ENCODE assay signal across 19 cellular contexts in the genomic region with DNA sequence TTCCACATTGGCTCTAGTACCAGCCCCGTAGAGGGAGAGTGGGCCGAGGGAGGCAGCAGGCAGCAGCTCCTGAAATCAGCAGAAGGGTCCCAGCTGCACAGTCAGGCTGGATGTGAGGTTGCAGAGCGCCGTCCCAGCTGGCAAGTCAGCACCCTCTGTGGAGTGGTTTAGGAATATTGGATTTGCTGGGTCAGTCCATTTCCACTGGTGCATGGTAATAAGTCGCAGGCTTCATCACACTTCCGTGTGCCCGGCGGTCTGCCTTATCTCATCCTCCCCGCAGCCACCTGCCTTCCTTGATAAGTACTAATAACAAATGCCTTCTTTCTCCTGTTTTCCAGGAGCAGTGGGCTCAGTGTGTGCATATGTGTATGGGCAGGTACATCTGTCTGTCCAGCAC.
DNase-seq lines count a peak whose midpoint lies in the region; ATAC-seq, FAIRE-seq and TF ChIP-seq lines count a peak whose summit lies in the region.
"Had no signal": no experiment of that assay in that cellular context is flagged by ENCODE, and none has a peak within 500 bp of the region (broad histone marks: within the 10 kb centered on the region; RNA-seq: fewer than 3 reads in every experiment).

No MANE protein-coding gene starts in this region.

- H3K79me2 ChIP-seq in K562 (ENCODE audit: control insufficient read depth, insufficient read depth, low read length), result no peaks in the 10 kb centered on the region

- H3K9ac ChIP-seq in K562 (ENCODE audit: insufficient read depth in 1 of 2, low read depth in 2 of 2, low read length in 2 of 2) (no peak overlapping the region), neuronal stem cell (ENCODE audit: low read depth, low read length, poor library complexity) (no peak overlapping the region)
- H3K9ac ChIP-seq: KMS-11 had no signal

- intact Hi-C loops in K562 (cut with micrococcal nuclease), result no loop called here

- no peak for TF ChIP-seq POLR2A in K562 (conservative IDR thresholded peaks at IDR 0.05)

- H2BK15ac ChIP-seq in neuronal stem cell (ENCODE audit: low read length), result no peak overlapping the region

- WGBS in K562 (ENCODE audit: insufficient coverage, low coverage, missing lambda C conversion rate), result 0% methylated on average over 9 of the region's 9 CpGs
- no CpG with 5 or more reads among the region's 9 CpGs for WGBS in neuronal stem cell (ENCODE audit: extremely low coverage in 2 of 2, insufficient read length in 2 of 2, insufficient replicate concordance in 1 of 2), 2 donors

- DNase-seq in BE2C (peak; percentile 42), NCI-H82 (lab: John Stamatoyannopoulos, UW) (peak; percentile 74), K562 (ENCODE audit: extremely low read depth in 1 of 4, low spot score in 3 of 4) (peak in 1 of 4 experiments; percentile 7), neuronal stem cell (ENCODE audit: low spot score) (no peak), AG08396 (ENCODE audit: low spot score) (no peak), NCI-H446 (lab: John Stamatoyannopoulos, UW) (no peak)
- DNase-seq in activated CD8-positive, alpha-beta memory T cell treated with anti-CD3 and anti-CD28 coated beads, Interleukin-2, amount 50 U/mL, for 48 hours, result no peak
- DNase-seq: C1 segment of cervical spinal cord; MV-4-11; NCI-H187 treated with DMSO at 0.1 percent for 48 hours; NCI-H226; NCI-H69; NK-92 treated with Interleukin-12 subunit alpha and Interleukin-12 subunit beta, amount 100 ng/mL, for 24 hours had no signal

- TF ChIP-seq CTCF in BE2C (IDR thresholded peaks at IDR 0.05; ENCODE audit: low read depth, low read length), result no peak
- TF ChIP-seq CTCF in K562 (IDR thresholded peaks at IDR 0.05 in 2 of 3, conservative IDR thresholded peaks at IDR 0.05 in 1 of 3; ENCODE audit: insufficient read depth in 2 of 3, low read depth in 1 of 3, low read length in 3 of 3), result no peak

- H3K9me3 ChIP-seq in BE2C, result no peaks in the 10 kb centered on the region
- no peaks in the 10 kb centered on the region for H3K9me3 ChIP-seq in K562 (replicated peaks; ENCODE audit: control insufficient read depth, insufficient read depth, low read depth, low read length)
- H3K9me3 ChIP-seq in neuronal stem cell (replicated peaks in 1 of 2; ENCODE audit: control insufficient read depth in 2 of 2, insufficient read depth in 1 of 2, low read depth in 1 of 2, low read length in 2 of 2), result no peaks in the 10 kb centered on the region

- H3K4me2 ChIP-seq in K562 (ENCODE audit: insufficient read depth, low read length) (no peak overlapping the region), neuronal stem cell (ENCODE audit: insufficient read depth, low read length, poor library complexity, severe bottlenecking) (no peak overlapping the region)
- H3K4me2 ChIP-seq: KMS-11 had no signal

- in situ Hi-C loops in K562 (cut with MboI), result no loop called here

- H3K14ac ChIP-seq in neuronal stem cell (ENCODE audit: low read length), result no peak overlapping the region

- no peak for TF ChIP-seq EP300 in K562 (IDR thresholded peaks at IDR 0.05; ENCODE audit: low read length)

- no peak for FAIRE-seq in K562 (lab: Jason Lieb, UNC)
- FAIRE-seq: A204.1, H54, RCC 7860 had no signal

- TF ChIP-seq RAD21 in K562 (CRISPR knock-in tag; conservative IDR thresholded peaks at IDR 0.05 in 1 of 2, IDR thresholded peaks at IDR 0.05 in 1 of 2), result no peak

- H4K8ac ChIP-seq in neuronal stem cell (ENCODE audit: low read depth, low read length), result no peak overlapping the region

- no peaks in the 10 kb centered on the region for H3K9me1 ChIP-seq in K562 (ENCODE audit: control insufficient read depth, insufficient read depth, low read length)

- H4K91ac ChIP-seq in neuronal stem cell (ENCODE audit: low read depth, low read length, poor library complexity), result no peak overlapping the region

- no TSS peak for BruUV-seq in K562 (replicated peaks; lab: Mats Ljungman, UMichigan)

- H2AFZ ChIP-seq in K562 (ENCODE audit: low read depth, low read length) (no peak overlapping the region), neuronal stem cell (ENCODE audit: low read length) (no peak overlapping the region)

- H3K4ac ChIP-seq in neuronal stem cell (ENCODE audit: low read length), result no peak overlapping the region

- H3K4me1 ChIP-seq in BE2C (peaks cover 12% of the 10 kb centered on the region), K562 (replicated peaks in 1 of 2; ENCODE audit: control insufficient read depth in 2 of 2, insufficient read depth in 2 of 2, low read length in 2 of 2) (no peaks in the 10 kb centered on the region), neuronal stem cell (ENCODE audit: control insufficient read depth in 2 of 2, insufficient read depth in 1 of 2, low read depth in 1 of 2, low read length in 2 of 2) (peaks cover 6 to 15% of the 10 kb centered on the region in 2 donors)

- H3K18ac ChIP-seq in neuronal stem cell (ENCODE audit: low read length), result no peak overlapping the region

- H2BK5ac ChIP-seq in neuronal stem cell (ENCODE audit: low read length), result no peak overlapping the region

- H3K79me1 ChIP-seq in neuronal stem cell (ENCODE audit: low read depth, low read length), result no peaks in the 10 kb centered on the region

- POLR2A ChIA-PET in K562 (lab: Yijun Ruan, JAX), result no interaction called here

- no peak; the same call in 2 of the 3 replicates for ATAC-seq in K562
- ATAC-seq: Right ventricle myocardium inferior had no signal

- CTCF ChIA-PET in K562 (lab: Yijun Ruan, JAX; ENCODE audit: low intra/inter-chr PET ratio), result no interaction called here

- H3K27me3 ChIP-seq in BE2C (no peaks in the 10 kb centered on the region), K562 (ENCODE audit: control insufficient read depth in 2 of 2, insufficient read depth in 2 of 2, low read length in 2 of 2) (peaks cover 0 to 22% of the 10 kb centered on the region in 2 experiments; a peak in 1 of 5 replicates), neuronal stem cell (ENCODE audit: control insufficient read depth in 3 of 3, insufficient read depth in 3 of 3, low read depth in 1 of 3, low read length in 3 of 3) (no peaks in the 10 kb centered on the region)

- H2BK12ac ChIP-seq in neuronal stem cell (ENCODE audit: low read length), result peak overlapping the region; percentile 14

- H3K4me3 ChIP-seq in BE2C (ENCODE audit: low read depth, low read length) (no peak overlapping the region), K562 (no peak overlapping the region), neuronal stem cell (ENCODE audit: low read length in 2 of 2) (no peak overlapping the region)
- H3K4me3 ChIP-seq: SK-N-MC had no signal

- H2AK5ac ChIP-seq in neuronal stem cell (ENCODE audit: low read depth, low read length), result no peak overlapping the region

- H3K36me3 ChIP-seq in BE2C, result no peaks in the 10 kb centered on the region
- no peaks in the 10 kb centered on the region for H3K36me3 ChIP-seq in K562 (ENCODE audit: control insufficient read depth, insufficient read depth, low read length)
- no peaks in the 10 kb centered on the region for H3K36me3 ChIP-seq in neuronal stem cell (replicated peaks in 1 of 2; ENCODE audit: control insufficient read depth in 2 of 2, insufficient read depth in 2 of 2, low read length in 2 of 2)

- peaks cover 7% of the 10 kb centered on the region for H4K20me1 ChIP-seq in K562 (replicated peaks; ENCODE audit: control insufficient read depth, insufficient read depth, low read length)

- H3K27ac ChIP-seq in K562 (ENCODE audit: extremely low read depth, low read depth, low read length) (no peak overlapping the region), neuronal stem cell (replicated peaks; ENCODE audit: low read length) (no peak overlapping the region)
- H3K27ac ChIP-seq: KMS-11, SK-N-MC had no signal

- H3K23ac ChIP-seq in neuronal stem cell (ENCODE audit: low read depth, low read length, poor library complexity), result no peak overlapping the region

- no peak overlapping the region for H2BK120ac ChIP-seq in neuronal stem cell (ENCODE audit: low read depth, low read length)

TF ChIP-seq in K562, 482 proteins besides CTCF, POLR2A, EP300 and RAD21 (continues in another document):
- TF ChIP-seq CREBBP (IDR thresholded peaks at IDR 0.05; ENCODE audit: low read depth, low read length) (no peak), MTA2 (IDR thresholded peaks at IDR 0.05; ENCODE audit: low read depth) (no peak), IRF2 (CRISPR knock-in tag; IDR thresholded peaks at IDR 0.05) (no peak), TCF3 (CRISPR knock-in tag; IDR thresholded peaks at IDR 0.05) (peak; percentile 78), ZNF354B (CRISPR knock-in tag; IDR thresholded peaks at IDR 0.05) (no peak), GTF2B (IDR thresholded peaks at IDR 0.05; ENCODE audit: extremely low read depth, insufficient read length) (no peak), CBFA2T3 (IDR thresholded peaks at IDR 0.05) (peak; percentile 40; the same call in 1 of the 2 replicates)
- TF ChIP-seq, protein P1, sequence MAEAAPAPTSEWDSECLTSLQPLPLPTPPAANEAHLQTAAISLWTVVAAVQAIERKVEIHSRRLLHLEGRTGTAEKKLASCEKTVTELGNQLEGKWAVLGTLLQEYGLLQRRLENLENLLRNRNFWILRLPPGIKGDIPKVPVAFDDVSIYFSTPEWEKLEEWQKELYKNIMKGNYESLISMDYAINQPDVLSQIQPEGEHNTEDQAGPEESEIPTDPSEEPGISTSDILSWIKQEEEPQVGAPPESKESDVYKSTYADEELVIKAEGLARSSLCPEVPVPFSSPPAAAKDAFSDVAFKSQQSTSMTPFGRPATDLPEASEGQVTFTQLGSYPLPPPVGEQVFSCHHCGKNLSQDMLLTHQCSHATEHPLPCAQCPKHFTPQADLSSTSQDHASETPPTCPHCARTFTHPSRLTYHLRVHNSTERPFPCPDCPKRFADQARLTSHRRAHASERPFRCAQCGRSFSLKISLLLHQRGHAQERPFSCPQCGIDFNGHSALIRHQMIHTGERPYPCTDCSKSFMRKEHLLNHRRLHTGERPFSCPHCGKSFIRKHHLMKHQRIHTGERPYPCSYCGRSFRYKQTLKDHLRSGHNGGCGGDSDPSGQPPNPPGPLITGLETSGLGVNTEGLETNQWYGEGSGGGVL (CRISPR knock-in tag; IDR thresholded peaks at IDR 0.05), result no peak

Comparison
In these comparisons a context has a peak if more than half of its experiments do, and no peak if none do; other contexts are left out.
1. DNase-seq: peak in BE2C (single experiment) and NCI-H82 (single experiment); none in neuronal stem cell (single experiment), AG08396 (single experiment), activated CD8-positive, alpha-beta memory T cell treated with anti-CD3 and anti-CD28 coated beads, Interleukin-2, amount 50 U/mL, for 48 hours (single experiment) and NCI-H446 (0 of 2).